In genomic region chr7:123594813-123595241, GRCh38 we compare ENCODE assay signal across 14 cellular contexts. TPM values are rescaled to one million over a fixed set of nuclear protein-coding genes. Genes with fewer than 3 reads are reported as not detected.
A peak's percentile ranks its signal among the peaks of the same experiment; 100 is the strongest.
DNase-seq lines count a peak whose midpoint lies in the region; ATAC-seq and TF ChIP-seq lines count a peak whose summit lies in the region.
"Had no signal": no experiment of that assay in that cellular context is flagged by ENCODE, and none has a peak within 500 bp of the region (broad histone marks: within the 10 kb centered on the region; RNA-seq: fewer than 3 reads in every experiment).

No MANE protein-coding gene starts in this region.

- ATAC-seq in GM18907 (IDR thresholded peaks at IDR 0.05; ENCODE audit: unreplicated experiment) (no peak), GM18511 (IDR thresholded peaks at IDR 0.05; ENCODE audit: unreplicated experiment) (no peak)
- ATAC-seq: GM12878 had no signal

- intact Hi-C loops in spleen (cut with DNase I; ENCODE audit: low total_unique reads) = no loop called here

- H3K4me1 Mint-ChIP-seq in glutamatergic neuron (ENCODE audit: low read depth, unreplicated experiment) = peaks cover 8% of the 10 kb centered on the region

- H3K9me3 ChIP-seq in spleen = no peaks in the 10 kb centered on the region

- 62 to 69% (median 68%) methylated on average over 9 to 10 of the region's 10 CpGs for WGBS in spleen, 5 donors

- no peaks in the 10 kb centered on the region for H3K4me1 ChIP-seq in spleen

- peaks cover 4% of the 10 kb centered on the region for H3K36me3 Mint-ChIP-seq in glutamatergic neuron (ENCODE audit: unreplicated experiment)
- H3K36me3 Mint-ChIP-seq: activated naive CD8-positive, alpha-beta T cell had no signal

- no peaks in the 10 kb centered on the region for H3K36me3 ChIP-seq in spleen

- H3K4me3 Mint-ChIP-seq in glutamatergic neuron (ENCODE audit: unreplicated experiment) = no peak overlapping the region
- H3K4me3 Mint-ChIP-seq: activated naive CD8-positive, alpha-beta T cell had no signal

- peaks cover 0 to 6% (median 0%) of the 10 kb centered on the region in 7 donors for H3K27me3 ChIP-seq in spleen (replicated peaks in 1 of 7)

- peak overlapping the region; percentile 75 for H3K27ac Mint-ChIP-seq in glutamatergic neuron (ENCODE audit: unreplicated experiment)
- H3K27ac Mint-ChIP-seq: activated naive CD8-positive, alpha-beta T cell had no signal

- no peak for TF ChIP-seq POLR2A in spleen (IDR thresholded peaks at IDR 0.05)

- H3K27me3 Mint-ChIP-seq in glutamatergic neuron (ENCODE audit: unreplicated experiment) = no peaks in the 10 kb centered on the region

- peaks cover 5% of the 10 kb centered on the region for H3K9me3 Mint-ChIP-seq in glutamatergic neuron (ENCODE audit: unreplicated experiment)

- DNase-seq in DMS 273 (lab: John Stamatoyannopoulos, UW; ENCODE audit: unreplicated experiment) = peak; percentile 35
- no peak for DNase-seq in DMS 273 treated with DMSO at 0.1 percent for 48 hours (lab: John Stamatoyannopoulos, UW)
- peak; percentile 22 for DNase-seq in NCI-H526 treated with DMSO at 0.1 percent for 48 hours (lab: John Stamatoyannopoulos, UW)
- peak; percentile 40 for DNase-seq in glutamatergic neuron
- DNase-seq in spleen = peak; percentile 47
- no peak for DNase-seq in amygdala (lab: John Stamatoyannopoulos, UW)
- DNase-seq: 8988T had no signal

- no peak overlapping the region for H3K27ac ChIP-seq in spleen

- TF ChIP-seq CTCF in glutamatergic neuron (IDR thresholded peaks at IDR 0.05; ENCODE audit: partially characterized antibody, unreplicated experiment) = no peak
- TF ChIP-seq CTCF in spleen (IDR thresholded peaks at IDR 0.05 in 8 of 11, conservative IDR thresholded peaks at IDR 0.05 in 3 of 11) = no peak

- no peak overlapping the region for H3K4me3 ChIP-seq in spleen
- H3K4me3 ChIP-seq: GM12878 had no signal

RNA-seq across cellular contexts. Expression of gene ASB15, which starts 6.8 kb away (rescaled TPM):
- total RNA-seq in glutamatergic neuron (ENCODE audit: unreplicated experiment) (not detected), spleen (not detected)
- polyA plus RNA-seq in spleen = under 1 TPM in 1 of 3 donors, not detected in 2; 0.03 TPM
- total RNA-seq: GM12878; lung microvascular endothelial cell; subcutaneous adipose tissue; T-helper 2 cell treated with Interferon-gamma antibody and Interleukin-4, amounts not matched to agents 100 ng/mL and 5 ng/mL, for 36 hours had no signal
- polyA plus RNA-seq: GM12878 had no signal

RNA-seq across cellular contexts. Expression of gene NDUFA5, which starts 37.2 kb away (rescaled TPM):
- total RNA-seq in glutamatergic neuron (ENCODE audit: unreplicated experiment) (84.4 TPM), spleen (10 to 100 TPM; 40.6 to 60.5 (median 48.8) TPM)
- 10 to 100 TPM; 67.4 to 85.2 (median 76.0) TPM for polyA plus RNA-seq in spleen

Comparison
In these comparisons a context has a peak if more than half of its experiments do, and no peak if none do; other contexts are left out.
1. DNase-seq: peak in DMS 273 (single experiment), NCI-H526 treated with DMSO at 0.1 percent for 48 hours (single experiment), glutamatergic neuron (single experiment) and spleen (single experiment); none in DMS 273 treated with DMSO at 0.1 percent for 48 hours (single experiment) and amygdala (0 of 56).